Comparison of ENCODE assay signal across 8 cellular contexts in genomic region chr19:572140-572890, GRCh38. TPM values are rescaled to one million over a fixed set of nuclear protein-coding genes. Genes with fewer than 3 reads are reported as not detected.
DNase-seq lines count a peak whose midpoint lies in the region; ATAC-seq, FAIRE-seq and TF ChIP-seq lines count a peak whose summit lies in the region.

Gene BSG (plus strand): TSS chr19:572596. CDS start chr19:572635, 39 bp downstream.

- H3K36me3 Mint-ChIP-seq in natural killer cell treated with Interleukin-12 subunit alpha and Interleukin-12 subunit beta and Interleukin-15 and Interleukin-18, amount 100 ng/mL, for 72 hours, result no peaks in the 10 kb centered on the region

- H3K4me2 ChIP-seq in Loucy (ENCODE audit: low read depth, low read length, poor library complexity, severe bottlenecking), result peak within 1 kb of the TSS; percentile 90

- H4K20me1 ChIP-seq in Loucy (ENCODE audit: insufficient read depth, low read length, poor library complexity, severe bottlenecking), result peaks cover 46% of the 10 kb centered on the region

- no peaks in the 10 kb centered on the region for H3K9me3 Mint-ChIP-seq in natural killer cell treated with Interleukin-12 subunit alpha and Interleukin-12 subunit beta and Interleukin-15 and Interleukin-18, amount 100 ng/mL, for 72 hours

- peak within 1 kb of the TSS; percentile 100 for H3K9ac ChIP-seq in Loucy (ENCODE audit: low read depth, low read length, poor library complexity, severe bottlenecking)

- peak; percentile 99 for DNase-seq in Daoy (ENCODE audit: low read depth)
- peak; percentile 99 for DNase-seq in H54 (ENCODE audit: insufficient read length, low spot score)
- peak; percentile 98 for DNase-seq in activated T-helper 9 cell treated with anti-CD3 and anti-CD28 coated beads, Interleukin-2, amount 50 U/mL, for 16 hours (ENCODE audit: low read depth)
- DNase-seq in fibroblast of peridontal ligament (ENCODE audit: extremely low read depth), result peak; percentile 95
- DNase-seq in natural killer cell treated with Interleukin-12 subunit alpha and Interleukin-12 subunit beta and Interleukin-15 and Interleukin-18, amount 100 ng/mL, for 72 hours (ENCODE audit: low spot score), result peak; percentile 100
- DNase-seq in stimulated activated naive CD8-positive, alpha-beta T cell treated with anti-CD3 and anti-CD28 coated beads, Interleukin-15, Interleukin-2, amounts not matched to agents 100 U/mL and 50 U/mL, for 24 hours, result peak; percentile 99

- H3K4me1 Mint-ChIP-seq in natural killer cell treated with Interleukin-12 subunit alpha and Interleukin-12 subunit beta and Interleukin-15 and Interleukin-18, amount 100 ng/mL, for 72 hours (ENCODE audit: low read depth in 2 of 2), result peaks cover 28 to 32% of the 10 kb centered on the region in 2 donors

- no peaks in the 10 kb centered on the region for H3K9me3 ChIP-seq in Loucy (ENCODE audit: insufficient read depth, low read depth, low read length)

- no peak for TF ChIP-seq CTCF in Loucy (conservative IDR thresholded peaks at IDR 0.05; ENCODE audit: low read length)

- peak within 1 kb of the TSS; percentile 91 for H3K4me3 Mint-ChIP-seq in natural killer cell treated with Interleukin-12 subunit alpha and Interleukin-12 subunit beta and Interleukin-15 and Interleukin-18, amount 100 ng/mL, for 72 hours

- H2AFZ ChIP-seq in Loucy (ENCODE audit: low read length), result peak within 1 kb of the TSS; percentile 96

- peaks cover 27% of the 10 kb centered on the region for H3K4me1 ChIP-seq in Loucy (ENCODE audit: insufficient read depth, low read length, poor library complexity, severe bottlenecking)

- peak; percentile 38 for FAIRE-seq in H54 (lab: Jason Lieb, UNC)

- peaks cover 49% of the 10 kb centered on the region for H3K79me2 ChIP-seq in Loucy (ENCODE audit: insufficient read depth, low read length)

- TF ChIP-seq POLR2A in H54 (IDR thresholded peaks at IDR 0.05; ENCODE audit: low read depth, low read length), result peak; percentile 97
- peak; percentile 89 for TF ChIP-seq POLR2A in Raji (IDR thresholded peaks at IDR 0.05; ENCODE audit: insufficient read depth, low read depth, low read length)

- H3F3A ChIP-seq in Loucy (ENCODE audit: low read depth), result peaks cover 11% of the 10 kb centered on the region

- peak within 1 kb of the TSS; percentile 99 for H3K4me3 ChIP-seq in Loucy (ENCODE audit: low read length, poor library complexity, severe bottlenecking)

- H3K9me2 ChIP-seq in Loucy (replicated peaks; ENCODE audit: low read depth, low read length), result no peaks in the 10 kb centered on the region

- no peaks in the 10 kb centered on the region for H3K36me3 ChIP-seq in Loucy (ENCODE audit: insufficient read depth, low read length)

- no peaks in the 10 kb centered on the region for H3K27me3 Mint-ChIP-seq in natural killer cell treated with Interleukin-12 subunit alpha and Interleukin-12 subunit beta and Interleukin-15 and Interleukin-18, amount 100 ng/mL, for 72 hours

- peak; percentile 91 to 94 for ATAC-seq in natural killer cell treated with Interleukin-12 subunit alpha and Interleukin-12 subunit beta and Interleukin-15 and Interleukin-18, amount 100 ng/mL, for 72 hours
- ATAC-seq in stimulated activated naive CD8-positive, alpha-beta T cell treated with anti-CD3 and anti-CD28 coated beads, Interleukin-15, Interleukin-2, amounts not matched to agents 100 U/mL and 50 U/mL, for 24 hours, result peak; percentile 86

- H3K27ac Mint-ChIP-seq in natural killer cell treated with Interleukin-12 subunit alpha and Interleukin-12 subunit beta and Interleukin-15 and Interleukin-18, amount 100 ng/mL, for 72 hours, result peak within 1 kb of the TSS; percentile 81 to 91

- peaks cover 6% of the 10 kb centered on the region for H3K27me3 ChIP-seq in Loucy (ENCODE audit: insufficient read depth, low read length, poor library complexity, severe bottlenecking)

RNA-seq across cellular contexts. Expression of gene BSG, which starts in this region (rescaled TPM):
- 501 and 514 TPM in 2 replicates for total RNA-seq in Daoy (2014; rRNA removed; shearing (Covaris generic))
- total RNA-seq in natural killer cell treated with Interleukin-12 subunit alpha and Interleukin-12 subunit beta and Interleukin-15 and Interleukin-18, amount 100 ng/mL, for 72 hours, result 100 to 1,000 TPM; 236 to 274 TPM

Comparison
In these comparisons a context has a peak if more than half of its experiments do, and no peak if none do; other contexts are left out.
1. Peak in every context shown above with its lines: DNase-seq, ATAC-seq and H3K4me3 ChIP-seq.